ENCODE assay signal across 8 cellular contexts in genomic region chr16:67183627-67184452, GRCh38. TPM values are rescaled to one million over a fixed set of nuclear protein-coding genes. Genes with fewer than 3 reads are reported as not detected.
DNase-seq lines count a peak whose midpoint lies in the region; ATAC-seq and TF ChIP-seq lines count a peak whose summit lies in the region.

MATCAP1 (minus strand) TSS chr16:67183963; CDS start chr16:67180610, 3,353 bp downstream.

- peak within 1 kb of the TSS; percentile 62 for H3K4me3 ChIP-seq in IMR-90 (ENCODE audit: insufficient read depth, low read depth, low read length)
- peak within 1 kb of the TSS; percentile 79 for H3K4me3 ChIP-seq in OCI-LY7 (ENCODE audit: low read depth, low read length, poor library complexity, severe bottlenecking)

- 0 out of 2 replicates have a peak within 1 kb of the TSS, but pooled peaks have one; percentile 21 for H2BK20ac ChIP-seq in IMR-90 (ENCODE audit: low read depth, low read length)

- peak within 1 kb of the TSS; percentile 92; the same call in 1 of the 2 replicates for H4K91ac ChIP-seq in IMR-90 (ENCODE audit: insufficient read depth, low read depth, low read length)

- CTCF ChIA-PET in IMR-90 (lab: Yijun Ruan, JAX): no interaction called here
- CTCF ChIA-PET in OCI-LY7 (lab: Charles Lee; ENCODE audit: unreplicated experiment): no interaction called here

- dilution Hi-C loops in IMR-90 (cut with HindIII; ENCODE audit: low sequenced_read_pairs, unreplicated experiment): no loop called here

- intact Hi-C loops in IMR-90 (cut with micrococcal nuclease): loop anchor here (10.0 kb wide), 1 partner anchor 169 kb away; no protein-coding TSS in a partner anchor
- intact Hi-C loops in OCI-LY7 (cut with micrococcal nuclease; ENCODE audit: unreplicated experiment): loop anchor here (1.0 to 10.0 kb wide), 3 partner anchors 24 to 230 kb away; no protein-coding TSS in a partner anchor

- peaks cover 19 to 35% of the 10 kb centered on the region in 2 experiments for H3K79me1 ChIP-seq in IMR-90 (ENCODE audit: low read depth in 1 of 2, low read length in 2 of 2)

- 1% methylated on average over 48 of the region's 77 CpGs; no CpG with 5 or more reads in 1 of the 2 experiments for WGBS in IMR-90 (ENCODE audit: extremely low coverage in 2 of 2, insufficient read length in 1 of 2), 2 experiments

- H3K4ac ChIP-seq in IMR-90 (ENCODE audit: low read depth, low read length): peak within 1 kb of the TSS; percentile 89

- no peaks in the 10 kb centered on the region for H3K27me3 ChIP-seq in IMR-90 (ENCODE audit: control insufficient read depth, insufficient read depth, low read length)

- in situ Hi-C loops in IMR-90 (cut with MboI; ENCODE audit: low sequenced_read_pairs): no loop called here

- peak within 1 kb of the TSS; percentile 19; the same call in 1 of the 2 replicates for H4K5ac ChIP-seq in IMR-90 (ENCODE audit: low read depth, low read length)

- H3K27ac ChIP-seq in IMR-90 (ENCODE audit: insufficient read depth, low read length): peak within 1 kb of the TSS; percentile 87
- peak within 1 kb of the TSS; percentile 56 for H3K27ac ChIP-seq in OCI-LY7 (ENCODE audit: low read depth, low read length, poor library complexity, severe bottlenecking)

- H3K4me2 ChIP-seq in IMR-90 (ENCODE audit: low read depth, low read length): peak within 1 kb of the TSS; percentile 65
- H3K4me2 ChIP-seq in OCI-LY7 (ENCODE audit: low read length): peak within 1 kb of the TSS; percentile 92

- H4K20me1 ChIP-seq in IMR-90 (ENCODE audit: insufficient read depth, low read length): peaks cover 20% of the 10 kb centered on the region
- H4K20me1 ChIP-seq in OCI-LY7 (ENCODE audit: insufficient read depth, low read length): no peaks in the 10 kb centered on the region

- H3K9me2 ChIP-seq in OCI-LY7 (ENCODE audit: insufficient read depth, low read length): no peaks in the 10 kb centered on the region

- peak within 1 kb of the TSS; percentile 36 to 93 for H4K8ac ChIP-seq in IMR-90 (ENCODE audit: low read depth in 2 of 2, low read length in 2 of 2)

- peak within 1 kb of the TSS; percentile 92 for H2BK120ac ChIP-seq in IMR-90 (ENCODE audit: low read depth, low read length)

- peak within 1 kb of the TSS; percentile 88 for H2BK5ac ChIP-seq in IMR-90 (ENCODE audit: low read depth, low read length, poor library complexity, severe bottlenecking)

- H2AK5ac ChIP-seq in IMR-90 (ENCODE audit: low read depth, low read length): peak within 1 kb of the TSS; percentile 37; the same call in 1 of the 2 replicates

- no peaks in the 10 kb centered on the region; the same call in 1 of the 2 replicates for H3K36me3 ChIP-seq in IMR-90 (ENCODE audit: control insufficient read depth, insufficient read depth, low read length)
- no peaks in the 10 kb centered on the region for H3K36me3 ChIP-seq in OCI-LY7 (ENCODE audit: insufficient read depth, low read length)

- peak within 1 kb of the TSS; percentile 77 for H3K56ac ChIP-seq in IMR-90 (ENCODE audit: extremely low read depth, insufficient read depth, low read length)

- ATAC-seq in GM21529 (IDR thresholded peaks at IDR 0.05; ENCODE audit: unreplicated experiment) (peak; percentile 91), IMR-90 (ENCODE audit: low read depth) (peak; percentile 91)

- BruUV-seq in IMR-90 (replicated peaks; lab: Mats Ljungman, UMichigan) (no TSS peak), OCI-LY7 (replicated peaks; lab: Mats Ljungman, UMichigan) (no TSS peak)

- peak within 1 kb of the TSS; percentile 68 for H2AK9ac ChIP-seq in IMR-90 (replicated peaks; ENCODE audit: low read depth, low read length, poor library complexity)

- no peak; the same call in 1 of the 2 replicates for TF ChIP-seq RAD21 in IMR-90 (IDR thresholded peaks at IDR 0.05; ENCODE audit: low read length)

- no peaks in the 10 kb centered on the region for H3K79me2 ChIP-seq in OCI-LY7 (ENCODE audit: insufficient read depth, low read depth, low read length)

- peak within 1 kb of the TSS; percentile 88 for H3K14ac ChIP-seq in IMR-90 (replicated peaks; ENCODE audit: low read depth, low read length)

- TF ChIP-seq POLR2A in IMR-90 (IDR thresholded peaks at IDR 0.05; ENCODE audit: low read depth, low read length): peak; percentile 90

- POLR2A ChIA-PET in IMR-90 (lab: Charles Lee; ENCODE audit: unreplicated experiment): no interaction called here
- POLR2A ChIA-PET in OCI-LY7 (lab: Charles Lee): interaction anchor here (0.6 to 1.1 kb wide), 2 partner anchors 44 to 70 kb away, joined by 3 to 6 read pairs; partner anchors contain the start of gene TMEM208

- peak within 1 kb of the TSS; percentile 31; the same call in 1 of the 2 replicates for H3K18ac ChIP-seq in IMR-90 (ENCODE audit: low read depth, low read length)

- H2BK15ac ChIP-seq in IMR-90 (ENCODE audit: low read depth, low read length): peak within 1 kb of the TSS; percentile 71; the same call in 1 of the 3 replicates

- TF ChIP-seq CTCF in IMR-90 (conservative IDR thresholded peaks at IDR 0.05; ENCODE audit: low read depth, low read length) (no peak), OCI-LY7 (conservative IDR thresholded peaks at IDR 0.05; ENCODE audit: low read length) (no peak)

- H3K9me1 ChIP-seq in IMR-90 (ENCODE audit: insufficient read depth, low read length): peaks cover 13% of the 10 kb centered on the region

- DNase-seq in DMS 273 treated with DMSO at 0.1 percent for 48 hours (lab: John Stamatoyannopoulos, UW) (peak; percentile 97), IMR-90 (peak; percentile 97), OCI-LY7 (ENCODE audit: low spot score) (peak; percentile 97), epidermal melanocyte (ENCODE audit: insufficient read length, low spot score) (peak; percentile 100), middle frontal gyrus (ENCODE audit: extremely low spot score, low spot score) (peak; percentile 88)
- peak; percentile 94 for DNase-seq in activated CD8-positive, alpha-beta memory T cell treated with anti-CD3 and anti-CD28 coated beads, Interleukin-2, amount 50 U/mL, for 48 hours
- peak; percentile 72 to 85 for DNase-seq in stimulated activated CD8-positive, alpha-beta memory T cell treated with anti-CD3 and anti-CD28 coated beads, Interleukin-2, amount 100 ng/mL, for 1 hour (ENCODE audit: low read depth in 2 of 2)

- H3K4me1 ChIP-seq in IMR-90 (ENCODE audit: control insufficient read depth, insufficient read depth, low read length) (peaks cover 11% of the 10 kb centered on the region), OCI-LY7 (ENCODE audit: insufficient read depth, low read length, poor library complexity, severe bottlenecking) (peaks cover 14% of the 10 kb centered on the region)

- peak within 1 kb of the TSS; percentile 97 for H2AFZ ChIP-seq in IMR-90 (replicated peaks; ENCODE audit: low read length, poor library complexity)
- peak within 1 kb of the TSS; percentile 66 for H2AFZ ChIP-seq in OCI-LY7 (ENCODE audit: low read length)

- H3K9me3 ChIP-seq in IMR-90 (ENCODE audit: control insufficient read depth, insufficient read depth, low read length): no peaks in the 10 kb centered on the region
- H3K9me3 ChIP-seq in OCI-LY7 (ENCODE audit: low read length): no peaks in the 10 kb centered on the region

- H3K23ac ChIP-seq in IMR-90 (ENCODE audit: low read depth, low read length): peak within 1 kb of the TSS; percentile 66; the same call in 1 of the 2 replicates

- H3K9ac ChIP-seq in IMR-90 (ENCODE audit: low read depth, low read length): peak within 1 kb of the TSS; percentile 71

TF ChIP-seq in IMR-90, 13 proteins besides CTCF, POLR2A, EP300 and RAD21:
- TF ChIP-seq NFE2L2 (IDR thresholded peaks at IDR 0.05; ENCODE audit: low read depth, low read length) (no peak), CHD1 (IDR thresholded peaks at IDR 0.05; ENCODE audit: low read depth, low read length) (peak; percentile 59; the same call in 1 of the 2 replicates), FOS (IDR thresholded peaks at IDR 0.05; ENCODE audit: low read depth, low read length) (no peak), MAZ (IDR thresholded peaks at IDR 0.05; ENCODE audit: borderline replicate concordance, low read depth, low read length) (peak; percentile 63), BHLHE40 (IDR thresholded peaks at IDR 0.05; ENCODE audit: low read depth, low read length) (0 out of 2 replicates have a peak, but pooled peaks have one; percentile 14), RFX5 (IDR thresholded peaks at IDR 0.05; ENCODE audit: low read depth, low read length) (no peak), MXI1 (IDR thresholded peaks at IDR 0.05; ENCODE audit: borderline replicate concordance, low read depth, low read length) (peak; percentile 79; the same call in 1 of the 2 replicates), CEBPB (IDR thresholded peaks at IDR 0.05; ENCODE audit: low read depth, low read length) (peak; percentile 93), USF2 (IDR thresholded peaks at IDR 0.05; ENCODE audit: low read depth, low read length) (peak; percentile 4; the same call in 1 of the 2 replicates), ELK1 (IDR thresholded peaks at IDR 0.05; ENCODE audit: borderline replicate concordance, low read depth, low read length) (no peak), MAFK (IDR thresholded peaks at IDR 0.05; ENCODE audit: low read depth, low read length) (no peak), RCOR1 (IDR thresholded peaks at IDR 0.05; ENCODE audit: insufficient replicate concordance, low read length) (no peak), SMC3 (IDR thresholded peaks at IDR 0.05; ENCODE audit: low read depth, low read length) (no peak)

RNA-seq across cellular contexts. Expression of gene MATCAP1, which starts in this region (rescaled TPM):
- total RNA-seq in IMR-90 (2012; rRNA removed) (7.5 and 8.2 TPM in 2 replicates), OCI-LY7 (2022) (39.6 and 42.3 TPM in 2 replicates)
- 43.9 and 47.3 TPM in 2 replicates for polyA plus RNA-seq in IMR-90 (2012; rRNA removed)
- 15.4 and 29.8 TPM in 2 replicates for polyA plus RNA-seq in IMR-90 (2012; cell fraction: cytosol; rRNA removed)
- polyA plus RNA-seq in IMR-90 (2012; cell fraction: nucleus; rRNA removed; ENCODE audit: low replicate concordance): 309 and 661 TPM in 2 replicates
- total RNA-seq in OCI-LY7 (2014; rRNA removed; shearing (Covaris generic)): 18.0 and 22.9 TPM in 2 replicates

Comparison
In these comparisons a context has a peak if more than half of its experiments do, and no peak if none do; other contexts are left out.
1. Peak in every context shown above with its lines: DNase-seq, ATAC-seq, H3K4me3 ChIP-seq and H3K27ac ChIP-seq.